9 cellular contexts compared by ENCODE assay signal in genomic region chr11:97140885-97141494, GRCh38.
A peak's percentile ranks its signal among the peaks of the same experiment; 100 is the strongest.
DNase-seq lines count a peak whose midpoint lies in the region; ATAC-seq and TF ChIP-seq lines count a peak whose summit lies in the region.
"Had no signal": no experiment of that assay in that cellular context is flagged by ENCODE, and none has a peak within 500 bp of the region (broad histone marks: within the 10 kb centered on the region; RNA-seq: fewer than 3 reads in every experiment).

No MANE protein-coding gene starts in this region.

- H3K36me3 ChIP-seq in adrenal gland (replicated peaks in 1 of 2) (no peaks in the 10 kb centered on the region), prostate gland (no peaks in the 10 kb centered on the region)

- TF ChIP-seq POLR2A in adrenal gland (IDR thresholded peaks at IDR 0.05) (no peak), prostate gland (IDR thresholded peaks at IDR 0.05) (no peak)

- DNase-seq in GM13976 (ENCODE audit: low spot score) (no peak), LNCaP clone FGC (ENCODE audit: low read depth) (peak; percentile 54), adrenal gland (peak in 2 of 7 donors; percentile 6 to 17), myocyte (ENCODE audit: low read depth) (peak; percentile 20), prostate gland (ENCODE audit: low spot score) (no peak), GM03348 (ENCODE audit: low spot score) (no peak)
- DNase-seq in activated T-cell treated with anti-CD3 and anti-CD28 coated beads, Interleukin-2, amount 50 U/mL, for 4 hours = no peak
- DNase-seq: stimulated activated CD4-positive, alpha-beta T cell treated with anti-CD3 and anti-CD28 coated beads, Interleukin-4, amount 100 ng/mL, for 24 hours had no signal

- intact Hi-C loops in adrenal gland (cut with DNase I) (loop anchor here in 1 of 2 donors (5.0 kb wide), 2 partner anchors 314 to 679 kb away; no protein-coding TSS in a partner anchor), prostate gland (cut with DNase I) (no loop called here)

- no peaks in the 10 kb centered on the region for H3K36me3 Mint-ChIP-seq in activated T-cell treated with anti-CD3 and anti-CD28 coated beads, Interleukin-2, amount 50 U/mL, for 4 hours (ENCODE audit: insufficient read depth)

- H3K9me3 Mint-ChIP-seq in activated T-cell treated with anti-CD3 and anti-CD28 coated beads, Interleukin-2, amount 50 U/mL, for 4 hours = peaks cover 27% of the 10 kb centered on the region

- H3K4me1 ChIP-seq in adrenal gland (replicated peaks in 1 of 2) (no peaks in the 10 kb centered on the region), prostate gland (replicated peaks) (no peaks in the 10 kb centered on the region)

- in situ Hi-C loops in GM13976 (cut with MboI; ENCODE audit: low sequenced_read_pairs, unreplicated experiment) = loop anchor here (25.0 kb wide), 1 partner anchor 679 kb away; no protein-coding TSS in a partner anchor

- no peak overlapping the region for H3K4me3 Mint-ChIP-seq in activated T-cell treated with anti-CD3 and anti-CD28 coated beads, Interleukin-2, amount 50 U/mL, for 4 hours

- ATAC-seq in activated T-cell treated with anti-CD3 and anti-CD28 coated beads, Interleukin-2, amount 50 U/mL, for 4 hours = no peak
- ATAC-seq in GM18517 (IDR thresholded peaks at IDR 0.05; ENCODE audit: unreplicated experiment) = no peak

- TF ChIP-seq CTCF in GM13976 (IDR thresholded peaks at IDR 0.05; ENCODE audit: borderline replicate concordance, control extremely low read depth, extremely low read depth, insufficient read depth, missing control alignments) = peak; percentile 56
- peak; percentile 70 for TF ChIP-seq CTCF in LNCaP clone FGC (IDR thresholded peaks at IDR 0.05; ENCODE audit: control insufficient read depth, extremely low read depth, insufficient read depth)
- TF ChIP-seq CTCF in adrenal gland (IDR thresholded peaks at IDR 0.05) = peak; percentile 35 to 80 (median 61)
- peak in 2 of 4 experiments; percentile 27 to 29 for TF ChIP-seq CTCF in prostate gland (IDR thresholded peaks at IDR 0.05)

- H3K27ac ChIP-seq in adrenal gland = no peak overlapping the region
- H3K27ac ChIP-seq in prostate gland = no peak overlapping the region

- H3K27me3 ChIP-seq in adrenal gland (no peaks in the 10 kb centered on the region), prostate gland (replicated peaks; ENCODE audit: insufficient read depth) (no peaks in the 10 kb centered on the region)

- H3K27me3 Mint-ChIP-seq in activated T-cell treated with anti-CD3 and anti-CD28 coated beads, Interleukin-2, amount 50 U/mL, for 4 hours (ENCODE audit: low read depth) = no peaks in the 10 kb centered on the region

- H3K4me1 Mint-ChIP-seq in activated T-cell treated with anti-CD3 and anti-CD28 coated beads, Interleukin-2, amount 50 U/mL, for 4 hours (ENCODE audit: low read depth) = no peaks in the 10 kb centered on the region

- 63 to 73% (median 72%) methylated on average over 2 of the region's 2 CpGs for WGBS in adrenal gland, 4 donors
- WGBS in prostate gland = 73% methylated on average over 2 of the region's 2 CpGs

- no peak overlapping the region for H3K4me3 ChIP-seq in LNCaP clone FGC (ENCODE audit: low read depth, low read length)
- no peak overlapping the region for H3K4me3 ChIP-seq in adrenal gland
- no peak overlapping the region for H3K4me3 ChIP-seq in prostate gland

- H3K9me3 ChIP-seq in adrenal gland (replicated peaks in 1 of 3) (no peaks in the 10 kb centered on the region), prostate gland (no peaks in the 10 kb centered on the region)

Comparison
In these comparisons a context has a peak if more than half of its experiments do, and no peak if none do; other contexts are left out.
1. DNase-seq: peak in LNCaP clone FGC (single experiment) and myocyte (single experiment); none in GM13976 (single experiment), activated T-cell treated with anti-CD3 and anti-CD28 coated beads, Interleukin-2, amount 50 U/mL, for 4 hours (single experiment), prostate gland (single experiment) and GM03348 (single experiment).